In the genomic region with DNA sequence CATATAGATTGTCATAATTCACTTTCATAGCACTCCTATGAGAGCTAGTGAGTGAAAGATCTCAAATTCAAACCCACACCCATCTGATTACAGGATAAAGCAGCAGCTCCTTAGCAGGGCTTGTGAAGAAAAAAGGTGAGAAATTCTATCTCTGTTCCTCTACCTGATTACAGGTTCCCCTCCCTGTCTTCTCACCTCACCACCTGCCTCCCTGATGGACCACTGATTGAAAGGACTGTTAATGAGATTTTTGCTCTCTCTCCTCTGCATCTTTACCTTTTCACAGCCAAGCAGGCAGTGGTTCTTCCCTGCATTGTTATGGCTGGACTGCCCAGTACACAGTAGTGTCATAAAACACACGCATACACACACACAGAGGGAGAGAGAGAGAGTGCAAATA, we compare ENCODE assay signal across 21 cellular contexts.
DNase-seq lines count a peak whose midpoint lies in the region; ATAC-seq and TF ChIP-seq lines count a peak whose summit lies in the region.
"Had no signal": no experiment of that assay in that cellular context is flagged by ENCODE, and none has a peak within 500 bp of the region (broad histone marks: within the 10 kb centered on the region; RNA-seq: fewer than 3 reads in every experiment).

No MANE protein-coding gene starts in this region.

- H3K4me1 ChIP-seq in endodermal cell (ENCODE audit: control insufficient read depth, insufficient read depth, low read length) = peaks cover 10% of the 10 kb centered on the region
- H3K4me1 ChIP-seq: A549; BLaER1 treated with 17β-estradiol and CSF1 and Interleukin-3, amounts not matched to agents 10 nM and 100 nM; Caco-2 had no signal

- peaks cover 7% of the 10 kb centered on the region for H3K27me3 Mint-ChIP-seq in endodermal cell (ENCODE audit: insufficient read depth)
- H3K27me3 Mint-ChIP-seq in nephron (ENCODE audit: low read depth) = no peaks in the 10 kb centered on the region
- H3K27me3 Mint-ChIP-seq: CD4-positive, alpha-beta T cell had no signal

- no peak overlapping the region for H3K27ac ChIP-seq in endodermal cell (ENCODE audit: low read depth, low read length)
- H3K27ac ChIP-seq: 22Rv1; A549; BLaER1 treated with 17β-estradiol and CSF1 and Interleukin-3, amounts not matched to agents 10 nM and 100 nM; C4-2B had no signal

- no peaks in the 10 kb centered on the region for H3K36me3 ChIP-seq in endodermal cell (ENCODE audit: control insufficient read depth, insufficient read depth, low read length)
- H3K36me3 ChIP-seq: BLaER1 treated with 17β-estradiol and CSF1 and Interleukin-3, amounts not matched to agents 10 nM and 100 nM had no signal

- peaks cover 39% of the 10 kb centered on the region for H3K4me1 Mint-ChIP-seq in endodermal cell
- peaks cover 44% of the 10 kb centered on the region for H3K4me1 Mint-ChIP-seq in nephron
- H3K4me1 Mint-ChIP-seq: B cell had no signal

- DNase-seq in NCI-H748 (lab: John Stamatoyannopoulos, UW; ENCODE audit: unreplicated experiment) (peak; percentile 28), NCI-H748 treated with DMSO at 0.1 percent for 48 hours (lab: John Stamatoyannopoulos, UW) (no peak), NCI-H2171 (lab: John Stamatoyannopoulos, UW) (peak; percentile 22), endodermal cell (peak; percentile 53), GM03348 (ENCODE audit: low spot score) (no peak)
- DNase-seq: AML-193; Caco-2; Calu3; CD4-positive, alpha-beta T cell; CD8-positive, alpha-beta T cell; DMS79 treated with DMSO at 0.1 percent for 48 hours; GF-D8 had no signal

- H3K9ac ChIP-seq in endodermal cell (ENCODE audit: extremely low read depth, low read length, poor library complexity, severe bottlenecking) = no peak overlapping the region
- H3K9ac ChIP-seq: BLaER1 treated with 17β-estradiol and CSF1 and Interleukin-3, amounts not matched to agents 10 nM and 100 nM had no signal

- H3K36me3 Mint-ChIP-seq in endodermal cell (ENCODE audit: low read depth) (no peaks in the 10 kb centered on the region), nephron (ENCODE audit: low read depth) (no peaks in the 10 kb centered on the region)
- H3K36me3 Mint-ChIP-seq: CD8-positive, alpha-beta T cell had no signal

- H3K4me3 ChIP-seq in endodermal cell (ENCODE audit: low read length) = peak overlapping the region; percentile 41
- H3K4me3 ChIP-seq: A549; BLaER1 treated with 17β-estradiol and CSF1 and Interleukin-3, amounts not matched to agents 10 nM and 100 nM; GM12878 had no signal

- 60% methylated on average over 1 of the region's 1 CpG; no CpG with 5 or more reads in 1 of the 2 experiments for WGBS in endodermal cell (ENCODE audit: insufficient coverage in 1 of 2, insufficient read length in 1 of 2), 2 experiments

- H3K27ac Mint-ChIP-seq in endodermal cell = no peak overlapping the region
- H3K27ac Mint-ChIP-seq in nephron = peak overlapping the region in 2 of 3 experiments; percentile 83 to 93
- H3K27ac Mint-ChIP-seq: B cell; CD4-positive, alpha-beta T cell; CD8-positive, alpha-beta T cell had no signal

- H3K4me3 Mint-ChIP-seq in endodermal cell (peak overlapping the region; percentile 11), nephron (peak overlapping the region in 1 of 3 experiments; percentile 47)
- H3K4me3 Mint-ChIP-seq: B cell; CD4-positive, alpha-beta T cell; CD8-positive, alpha-beta T cell had no signal

- no peaks in the 10 kb centered on the region for H3K27me3 ChIP-seq in endodermal cell (ENCODE audit: control insufficient read depth, insufficient read depth, low read length, poor library complexity, severe bottlenecking)
- H3K27me3 ChIP-seq: BLaER1 treated with 17β-estradiol and CSF1 and Interleukin-3, amounts not matched to agents 10 nM and 100 nM had no signal

- ATAC-seq in GM19463 (IDR thresholded peaks at IDR 0.05; ENCODE audit: unreplicated experiment) = no peak
- no peak for ATAC-seq in HG02938 (IDR thresholded peaks at IDR 0.05; ENCODE audit: unreplicated experiment)
- ATAC-seq: A549; CD8-positive, alpha-beta T cell; GM12878 had no signal

- TF ChIP-seq CTCF in endodermal cell (conservative IDR thresholded peaks at IDR 0.05) (no peak), nephron (IDR thresholded peaks at IDR 0.05; ENCODE audit: unreplicated experiment in 3 of 3) (no peak)

- H3K9me3 Mint-ChIP-seq in endodermal cell = peaks cover 9% of the 10 kb centered on the region
- peaks cover 10% of the 10 kb centered on the region for H3K9me3 Mint-ChIP-seq in nephron

- H3K9me3 ChIP-seq in endodermal cell (ENCODE audit: control insufficient read depth, low read length) = no peaks in the 10 kb centered on the region
- H3K9me3 ChIP-seq: A549; BLaER1 treated with 17β-estradiol and CSF1 and Interleukin-3, amounts not matched to agents 10 nM and 100 nM; Caco-2 had no signal

Comparison
In these comparisons a context has a peak if more than half of its experiments do, and no peak if none do; other contexts are left out.
1. DNase-seq: peak in NCI-H748 (single experiment), NCI-H2171 (single experiment) and endodermal cell (single experiment); none in NCI-H748 treated with DMSO at 0.1 percent for 48 hours (single experiment) and GM03348 (single experiment).